In genomic region chr17:64162575-64162974, GRCh38 we compare ENCODE assay signal across 19 cellular contexts.
"Had no signal": no experiment of that assay in that cellular context is flagged by ENCODE, and none has a peak within 500 bp of the region (broad histone marks: within the 10 kb centered on the region; RNA-seq: fewer than 3 reads in every experiment).

No MANE protein-coding gene starts in this region.

- H3K36me3 ChIP-seq: right atrium auricular region, vagina had no signal

- H3K27me3 Mint-ChIP-seq: dendritic cell treated with granulocyte-macrophage colony-stimulating factor and Interleukin-4, amounts not matched to agents 40 ng/mL and 50 ng/mL, for 4 days; naive thymus-derived CD4-positive, alpha-beta T cell had no signal

- H3K4me1 ChIP-seq: thyroid gland had no signal

- H3K27me3 ChIP-seq: heart left ventricle, neutrophil, right atrium auricular region, suprapubic skin, thyroid gland, upper lobe of left lung, vagina had no signal

- H3K27ac ChIP-seq: neutrophil, right atrium auricular region, suprapubic skin, thyroid gland had no signal

- ATAC-seq: heart left ventricle; left colon; naive thymus-derived CD4-positive, alpha-beta T cell had no signal

- H3K4me3 ChIP-seq: heart left ventricle, right atrium auricular region, suprapubic skin, thyroid gland, upper lobe of left lung, vagina had no signal

- H3K9me3 Mint-ChIP-seq: dendritic cell treated with granulocyte-macrophage colony-stimulating factor and Interleukin-4, amounts not matched to agents 40 ng/mL and 50 ng/mL, for 4 days; endodermal cell; naive thymus-derived CD4-positive, alpha-beta T cell; nephron progenitor cell had no signal

- H3K27ac Mint-ChIP-seq: dendritic cell treated with granulocyte-macrophage colony-stimulating factor and Interleukin-4, amounts not matched to agents 40 ng/mL and 50 ng/mL, for 4 days; endodermal cell; nephron progenitor cell had no signal

- DNase-seq: endodermal cell; foreskin melanocyte; heart left ventricle; hippocampal formation; left colon; mesendoderm; naive thymus-derived CD4-positive, alpha-beta T cell; nephron progenitor cell; posterior cingulate gyrus; small intestine; stimulated activated CD4-positive, alpha-beta T cell treated with anti-CD3 and anti-CD28 coated beads, Interleukin-12 subunit alpha, Interleukin-12 subunit beta, amount 100 ng/mL, for 4 hours; stimulated activated naive CD4-positive, alpha-beta T cell treated with Interleukin-2 at 50 U/mL for 16 hours; thyroid gland; upper lobe of left lung had no signal

- H3K9me3 ChIP-seq: heart left ventricle, neutrophil, right atrium auricular region, suprapubic skin, thyroid gland, upper lobe of left lung, vagina had no signal

- H3K4me3 Mint-ChIP-seq: dendritic cell treated with granulocyte-macrophage colony-stimulating factor and Interleukin-4, amounts not matched to agents 40 ng/mL and 50 ng/mL, for 4 days; endodermal cell; naive thymus-derived CD4-positive, alpha-beta T cell; nephron progenitor cell had no signal

- H3K4me1 Mint-ChIP-seq: naive thymus-derived CD4-positive, alpha-beta T cell had no signal
